1 cellular context compared by ENCODE assay signal in genomic region chr20:44959896-44960852, GRCh38.
TF ChIP-seq lines count a peak whose summit lies in the region.

A gene with protein sequence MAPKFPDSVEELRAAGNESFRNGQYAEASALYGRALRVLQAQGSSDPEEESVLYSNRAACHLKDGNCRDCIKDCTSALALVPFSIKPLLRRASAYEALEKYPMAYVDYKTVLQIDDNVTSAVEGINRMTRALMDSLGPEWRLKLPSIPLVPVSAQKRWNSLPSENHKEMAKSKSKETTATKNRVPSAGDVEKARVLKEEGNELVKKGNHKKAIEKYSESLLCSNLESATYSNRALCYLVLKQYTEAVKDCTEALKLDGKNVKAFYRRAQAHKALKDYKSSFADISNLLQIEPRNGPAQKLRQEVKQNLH (minus strand): TSS chr20:44960397. CDS start chr20:44960333, 64 bp downstream.

TF ChIP-seq in K562, 482 proteins besides CTCF, POLR2A, EP300 and RAD21 (continued from another document and continues in another):
- TF ChIP-seq GMEB1 (CRISPR knock-in tag; IDR thresholded peaks at IDR 0.05) (no peak), PHTF2 (CRISPR knock-in tag; IDR thresholded peaks at IDR 0.05) (no peak), CREB1 (IDR thresholded peaks at IDR 0.05) (peak; percentile 59; the same call in 1 of the 2 replicates), CREB1 (CRISPR knock-in tag; IDR thresholded peaks at IDR 0.05) (peak; percentile 75), CBX8 (IDR thresholded peaks at IDR 0.05; ENCODE audit: borderline replicate concordance, extremely low read depth, low read depth, low read length, poor library complexity, severe bottlenecking) (no peak), DACH1 (IDR thresholded peaks at IDR 0.05; ENCODE audit: partially characterized antibody) (no peak), PRDM10 (IDR thresholded peaks at IDR 0.05; ENCODE audit: partially characterized antibody) (peak; percentile 44), ZBTB2 (IDR thresholded peaks at IDR 0.05) (peak; percentile 76; the same call in 1 of the 2 replicates), POLR2H (tag; IDR thresholded peaks at IDR 0.05; ENCODE audit: low read depth) (peak; percentile 56; the same call in 1 of the 2 replicates), SP2 (IDR thresholded peaks at IDR 0.05; ENCODE audit: extremely low read depth, low read depth, low read length, poor library complexity, severe bottlenecking) (no peak), ZNF224 (CRISPR knock-in tag; IDR thresholded peaks at IDR 0.05) (no peak), KDM4B (IDR thresholded peaks at IDR 0.05; ENCODE audit: borderline replicate concordance in 2 of 2, low read depth in 1 of 2) (no peak), ZNF79 (CRISPR knock-in tag; IDR thresholded peaks at IDR 0.05; ENCODE audit: low read depth) (no peak), SFPQ (IDR thresholded peaks at IDR 0.05; ENCODE audit: low read depth, low read length) (no peak), ZNF133 (CRISPR knock-in tag; IDR thresholded peaks at IDR 0.05) (no peak), TFAP4 (CRISPR knock-in tag; IDR thresholded peaks at IDR 0.05; ENCODE audit: borderline replicate concordance) (peak; percentile 73), NELFE (IDR thresholded peaks at IDR 0.05; ENCODE audit: insufficient read depth, insufficient read length) (no peak), ETV1 (tag; conservative IDR thresholded peaks at IDR 0.05; ENCODE audit: low read depth) (peak; percentile 32), BDP1 (IDR thresholded peaks at IDR 0.05; ENCODE audit: insufficient read depth, insufficient read length) (no peak), ZNF384 (IDR thresholded peaks at IDR 0.05; ENCODE audit: low read depth, low read length) (no peak), NCOA1 (IDR thresholded peaks at IDR 0.05; ENCODE audit: low read depth) (no peak), HDAC6 (IDR thresholded peaks at IDR 0.05; ENCODE audit: low read depth, low read length) (no peak), ZBTB34 (CRISPR knock-in tag; IDR thresholded peaks at IDR 0.05) (no peak), USF2 (CRISPR knock-in tag; IDR thresholded peaks at IDR 0.05) (no peak), ZNF444 (CRISPR knock-in tag; IDR thresholded peaks at IDR 0.05) (no peak), BMI1 (IDR thresholded peaks at IDR 0.05; ENCODE audit: low read length) (no peak), MTA3 (IDR thresholded peaks at IDR 0.05; ENCODE audit: borderline replicate concordance) (peak; percentile 78), CBX1 (IDR thresholded peaks at IDR 0.05; ENCODE audit: low read depth) (0 out of 2 replicates have a peak, but pooled peaks have one; percentile 43), ZNF12 (CRISPR knock-in tag; IDR thresholded peaks at IDR 0.05) (no peak), MYC (IDR thresholded peaks at IDR 0.05; ENCODE audit: low read depth, low read length) (peak; percentile 96), MYC (CRISPR knock-in tag; IDR thresholded peaks at IDR 0.05; ENCODE audit: borderline replicate concordance, low read depth) (no peak), MED1 (CRISPR knock-in tag; IDR thresholded peaks at IDR 0.05; ENCODE audit: borderline replicate concordance) (no peak), ZKSCAN3 (CRISPR knock-in tag; IDR thresholded peaks at IDR 0.05) (no peak), ZNF764 (CRISPR knock-in tag; IDR thresholded peaks at IDR 0.05; ENCODE audit: low read depth) (no peak), CCAR2 (IDR thresholded peaks at IDR 0.05; ENCODE audit: low read depth, low read length) (no peak), NCOA6 (IDR thresholded peaks at IDR 0.05) (no peak), ELF4 (CRISPR knock-in tag; IDR thresholded peaks at IDR 0.05) (no peak), HLTF (IDR thresholded peaks at IDR 0.05) (no peak), KAT7 (CRISPR knock-in tag; IDR thresholded peaks at IDR 0.05; ENCODE audit: borderline replicate concordance) (no peak; the same call in 1 of the 2 replicates), FOS (IDR thresholded peaks at IDR 0.05; ENCODE audit: extremely low read depth, insufficient read length) (no peak), ZFPM2 (CRISPR knock-in tag; IDR thresholded peaks at IDR 0.05) (no peak), TCF3 (CRISPR knock-in tag; IDR thresholded peaks at IDR 0.05) (peak; percentile 20; the same call in 1 of the 2 replicates), DPF2 (IDR thresholded peaks at IDR 0.05) (peak; percentile 81), E2F4 (CRISPR knock-in tag; IDR thresholded peaks at IDR 0.05; ENCODE audit: low read depth) (no peak)
- TF ChIP-seq, protein P1, sequence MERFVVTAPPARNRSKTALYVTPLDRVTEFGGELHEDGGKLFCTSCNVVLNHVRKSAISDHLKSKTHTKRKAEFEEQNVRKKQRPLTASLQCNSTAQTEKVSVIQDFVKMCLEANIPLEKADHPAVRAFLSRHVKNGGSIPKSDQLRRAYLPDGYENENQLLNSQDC (CRISPR knock-in tag; IDR thresholded peaks at IDR 0.05), result no peak
- TF ChIP-seq, protein P2, sequence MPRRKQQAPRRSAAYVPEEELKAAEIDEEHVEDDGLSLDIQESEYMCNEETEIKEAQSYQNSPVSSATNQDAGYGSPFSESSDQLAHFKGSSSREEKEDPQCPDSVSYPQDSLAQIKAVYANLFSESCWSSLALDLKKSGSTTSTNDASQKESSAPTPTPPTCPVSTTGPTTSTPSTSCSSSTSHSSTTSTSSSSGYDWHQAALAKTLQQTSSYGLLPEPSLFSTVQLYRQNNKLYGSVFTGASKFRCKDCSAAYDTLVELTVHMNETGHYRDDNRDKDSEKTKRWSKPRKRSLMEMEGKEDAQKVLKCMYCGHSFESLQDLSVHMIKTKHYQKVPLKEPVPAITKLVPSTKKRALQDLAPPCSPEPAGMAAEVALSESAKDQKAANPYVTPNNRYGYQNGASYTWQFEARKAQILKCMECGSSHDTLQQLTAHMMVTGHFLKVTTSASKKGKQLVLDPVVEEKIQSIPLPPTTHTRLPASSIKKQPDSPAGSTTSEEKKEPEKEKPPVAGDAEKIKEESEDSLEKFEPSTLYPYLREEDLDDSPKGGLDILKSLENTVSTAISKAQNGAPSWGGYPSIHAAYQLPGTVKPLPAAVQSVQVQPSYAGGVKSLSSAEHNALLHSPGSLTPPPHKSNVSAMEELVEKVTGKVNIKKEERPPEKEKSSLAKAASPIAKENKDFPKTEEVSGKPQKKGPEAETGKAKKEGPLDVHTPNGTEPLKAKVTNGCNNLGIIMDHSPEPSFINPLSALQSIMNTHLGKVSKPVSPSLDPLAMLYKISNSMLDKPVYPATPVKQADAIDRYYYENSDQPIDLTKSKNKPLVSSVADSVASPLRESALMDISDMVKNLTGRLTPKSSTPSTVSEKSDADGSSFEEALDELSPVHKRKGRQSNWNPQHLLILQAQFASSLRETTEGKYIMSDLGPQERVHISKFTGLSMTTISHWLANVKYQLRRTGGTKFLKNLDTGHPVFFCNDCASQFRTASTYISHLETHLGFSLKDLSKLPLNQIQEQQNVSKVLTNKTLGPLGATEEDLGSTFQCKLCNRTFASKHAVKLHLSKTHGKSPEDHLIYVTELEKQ (CRISPR knock-in tag; IDR thresholded peaks at IDR 0.05), result no peak
